8 cellular contexts compared by ENCODE assay signal in the genomic region with DNA sequence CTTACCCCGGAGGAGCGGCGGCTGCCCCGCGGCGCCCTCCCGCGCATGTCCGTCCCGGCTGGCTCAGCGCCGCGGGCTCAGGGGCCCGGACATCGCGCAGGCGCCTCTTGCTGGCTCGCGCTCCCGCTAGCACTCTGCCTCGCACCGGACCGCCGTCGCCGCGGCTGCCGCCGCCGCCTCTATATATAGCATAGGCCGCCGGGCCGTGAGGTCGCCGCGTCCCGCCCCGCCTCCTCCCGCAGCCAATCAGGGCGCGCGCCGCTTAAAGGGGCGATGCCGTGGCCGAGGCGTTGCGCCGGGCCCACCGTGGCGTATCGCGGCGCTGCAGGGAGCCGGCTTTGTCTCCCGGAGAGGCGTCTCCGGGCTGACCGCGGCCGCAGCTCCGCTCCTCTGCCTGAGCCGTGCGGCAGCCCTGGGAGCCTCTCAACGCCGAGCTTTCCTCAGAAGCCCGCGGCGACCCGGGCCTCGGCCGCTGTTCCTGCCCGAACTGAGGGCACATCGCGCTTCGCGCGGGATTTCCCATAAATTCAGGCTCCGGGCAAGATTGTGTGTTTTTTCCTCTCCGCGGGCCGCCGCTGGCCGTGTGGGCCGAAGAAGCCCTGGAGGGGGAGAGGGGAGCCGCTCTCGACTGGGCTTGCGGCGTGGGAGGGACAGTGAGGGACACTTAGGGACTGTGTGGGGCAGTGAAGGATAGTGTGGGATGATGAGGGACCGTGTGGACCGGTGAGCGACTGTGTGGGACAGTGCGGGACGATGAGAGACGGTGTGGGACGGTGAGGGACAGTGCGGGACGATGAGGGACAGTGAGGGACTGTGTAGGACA. TPM values are rescaled to one million over a fixed set of nuclear protein-coding genes. Genes with fewer than 3 reads are reported as not detected.
DNase-seq lines count a peak whose midpoint lies in the region; ATAC-seq, FAIRE-seq and TF ChIP-seq lines count a peak whose summit lies in the region.

A gene with protein sequence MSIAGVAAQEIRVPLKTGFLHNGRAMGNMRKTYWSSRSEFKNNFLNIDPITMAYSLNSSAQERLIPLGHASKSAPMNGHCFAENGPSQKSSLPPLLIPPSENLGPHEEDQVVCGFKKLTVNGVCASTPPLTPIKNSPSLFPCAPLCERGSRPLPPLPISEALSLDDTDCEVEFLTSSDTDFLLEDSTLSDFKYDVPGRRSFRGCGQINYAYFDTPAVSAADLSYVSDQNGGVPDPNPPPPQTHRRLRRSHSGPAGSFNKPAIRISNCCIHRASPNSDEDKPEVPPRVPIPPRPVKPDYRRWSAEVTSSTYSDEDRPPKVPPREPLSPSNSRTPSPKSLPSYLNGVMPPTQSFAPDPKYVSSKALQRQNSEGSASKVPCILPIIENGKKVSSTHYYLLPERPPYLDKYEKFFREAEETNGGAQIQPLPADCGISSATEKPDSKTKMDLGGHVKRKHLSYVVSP (minus strand): TSS at position 157 of the 823 bp plus-strand sequence. CDS start 10,690 bp downstream, outside the sequence.

- H3K4me3 Mint-ChIP-seq in CD4-positive, CD25-positive, alpha-beta regulatory T cell: peak within 1 kb of the TSS; percentile 77 to 94 (median 86)
- peak within 1 kb of the TSS; percentile 80 to 99 (median 94) for H3K4me3 Mint-ChIP-seq in naive B cell

- in situ Hi-C loops in Panc1 (cut with HindIII; ENCODE audit: low pct_unique_long_range_greater_than_20kb, low sequenced_read_pairs): no loop called here

- peaks cover 5 to 13% (median 10%) of the 10 kb centered on the region in 4 donors for H3K4me1 Mint-ChIP-seq in CD4-positive, CD25-positive, alpha-beta regulatory T cell
- peaks cover 11 to 17% (median 15%) of the 10 kb centered on the region in 3 donors for H3K4me1 Mint-ChIP-seq in naive B cell

- CTCF ChIA-PET in Panc1 (lab: Charles Lee): no interaction called here

- peaks cover 52% of the 10 kb centered on the region for H3K79me2 ChIP-seq in fibroblast of lung (ENCODE audit: control insufficient read depth, insufficient read depth, low read length)

- peaks cover 0 to 2% (median 0%) of the 10 kb centered on the region in 7 donors for H3K9me3 Mint-ChIP-seq in CD4-positive, CD25-positive, alpha-beta regulatory T cell
- no peaks in the 10 kb centered on the region for H3K9me3 Mint-ChIP-seq in naive B cell

- intact Hi-C loops in Panc1 (cut with micrococcal nuclease; ENCODE audit: unreplicated experiment): loop anchor here (5.0 to 10.0 kb wide), 5 partner anchors 46 to 291 kb away; partner anchors contain the start of gene SLC45A1

- peak within 1 kb of the TSS; percentile 79 for H2AFZ ChIP-seq in fibroblast of lung (ENCODE audit: low read length)

- DNase-seq in CD4-positive, CD25-positive, alpha-beta regulatory T cell: peak; percentile 82 to 91 (median 86)
- DNase-seq in HTR-8/SVneo (ENCODE audit: insufficient read length, low spot score) (peak; percentile 73), Panc1 (ENCODE audit: low read depth, low spot score) (no peak), fibroblast of lung (ENCODE audit: low read depth in 2 of 2) (peak; percentile 94 to 97), naive B cell (peak; percentile 85)
- peak; percentile 82 for DNase-seq in activated T-helper 9 cell treated with anti-CD3 and anti-CD28 coated beads, Interleukin-2, amount 50 U/mL, for 16 hours (ENCODE audit: low read depth)
- peak; percentile 72 to 78 for DNase-seq in stimulated activated CD8-positive, alpha-beta memory T cell treated with anti-CD3 and anti-CD28 coated beads, Interleukin-7, amount 100 ng/mL, for 48 hours (ENCODE audit: extremely low read depth in 1 of 2, low read depth in 1 of 2)

- H3K4me2 ChIP-seq in fibroblast of lung (ENCODE audit: extremely low read depth, insufficient read depth, low read length): peak within 1 kb of the TSS; percentile 99

- no TSS peak for BruUV-seq in Panc1 (replicated peaks; lab: Mats Ljungman, UMichigan)

- ATAC-seq in CD4-positive, CD25-positive, alpha-beta regulatory T cell (ENCODE audit: low read depth in 2 of 2): peak; percentile 90 to 93
- ATAC-seq in GM19467 (IDR thresholded peaks at IDR 0.05; ENCODE audit: unreplicated experiment): peak; percentile 93
- peak; percentile 79 for ATAC-seq in Panc1
- ATAC-seq in naive B cell (ENCODE audit: low read depth in 2 of 2): peak; percentile 93 to 94

- FAIRE-seq in HTR-8/SVneo (lab: Jason Lieb, UNC): peak; percentile 92

- H3K36me3 Mint-ChIP-seq in CD4-positive, CD25-positive, alpha-beta regulatory T cell: no peaks in the 10 kb centered on the region
- peaks cover 0 to 7% of the 10 kb centered on the region in 2 donors for H3K36me3 Mint-ChIP-seq in naive B cell

- TF ChIP-seq CTCF in Panc1 (IDR thresholded peaks at IDR 0.05): no peak
- no peak for TF ChIP-seq CTCF in fibroblast of lung (conservative IDR thresholded peaks at IDR 0.05 in 1 of 2, IDR thresholded peaks at IDR 0.05 in 1 of 2; ENCODE audit: low read depth in 1 of 2, low read length in 2 of 2)

- H3K27ac Mint-ChIP-seq in CD4-positive, CD25-positive, alpha-beta regulatory T cell: peak within 1 kb of the TSS; percentile 52 to 97 (median 85)
- H3K27ac Mint-ChIP-seq in naive B cell: peak within 1 kb of the TSS; percentile 24 to 96 (median 79)

- peaks cover 3% of the 10 kb centered on the region for H4K20me1 ChIP-seq in fibroblast of lung (ENCODE audit: control insufficient read depth, extremely low read depth, insufficient read depth, low read length)

- H3K4me3 ChIP-seq in CD4-positive, CD25-positive, alpha-beta regulatory T cell (ENCODE audit: low read depth, low read length): peak within 1 kb of the TSS; percentile 49
- H3K4me3 ChIP-seq in Panc1 (ENCODE audit: low read depth in 2 of 2, low read length in 2 of 2) (peak within 1 kb of the TSS; percentile 94 to 99), fibroblast of lung (replicated peaks in 1 of 4; ENCODE audit: control extremely low read depth in 1 of 4, insufficient read depth in 1 of 4, low read depth in 3 of 4, low read length in 4 of 4) (peak within 1 kb of the TSS; percentile 80 to 96 (median 84))

- H3K27ac ChIP-seq in CD4-positive, CD25-positive, alpha-beta regulatory T cell (ENCODE audit: insufficient read depth, low read length, poor library complexity, severe bottlenecking): no peak within 1 kb of the TSS
- H3K27ac ChIP-seq in Panc1 (ENCODE audit: low read length) (peak within 1 kb of the TSS; percentile 99), fibroblast of lung (ENCODE audit: insufficient read depth, low read length) (peak within 1 kb of the TSS; percentile 94)

- H3K9me3 ChIP-seq in CD4-positive, CD25-positive, alpha-beta regulatory T cell (ENCODE audit: control insufficient read depth in 2 of 2, low read length in 2 of 2): no peaks in the 10 kb centered on the region
- no peaks in the 10 kb centered on the region for H3K9me3 ChIP-seq in Panc1 (ENCODE audit: control insufficient read depth, insufficient read depth, low read depth, low read length)
- H3K9me3 ChIP-seq in fibroblast of lung (ENCODE audit: control insufficient read depth, insufficient read depth, low read depth, low read length): no peaks in the 10 kb centered on the region

- H3K4me1 ChIP-seq in CD4-positive, CD25-positive, alpha-beta regulatory T cell (ENCODE audit: control insufficient read depth, insufficient read depth, low read length, poor library complexity, severe bottlenecking): peaks cover 19% of the 10 kb centered on the region
- H3K4me1 ChIP-seq in Panc1 (ENCODE audit: control insufficient read depth, insufficient read depth, low read length) (peaks cover 27% of the 10 kb centered on the region), fibroblast of lung (ENCODE audit: control insufficient read depth, extremely low read depth, insufficient read depth, low read length) (peaks cover 14% of the 10 kb centered on the region)

- H3K27me3 ChIP-seq in CD4-positive, CD25-positive, alpha-beta regulatory T cell (ENCODE audit: control insufficient read depth, insufficient read depth, low read length): peaks cover 22% of the 10 kb centered on the region
- H3K27me3 ChIP-seq in Panc1 (ENCODE audit: control insufficient read depth, insufficient read depth, low read length) (no peaks in the 10 kb centered on the region), fibroblast of lung (ENCODE audit: control insufficient read depth, insufficient read depth, low read length) (no peaks in the 10 kb centered on the region)

- H3K27me3 Mint-ChIP-seq in CD4-positive, CD25-positive, alpha-beta regulatory T cell: peaks cover 59% of the 10 kb centered on the region
- H3K27me3 Mint-ChIP-seq in naive B cell: peaks cover 17 to 51% (median 25%) of the 10 kb centered on the region in 3 donors

- no peaks in the 10 kb centered on the region for H3K36me3 ChIP-seq in CD4-positive, CD25-positive, alpha-beta regulatory T cell (ENCODE audit: control insufficient read depth, insufficient read depth, low read length)
- H3K36me3 ChIP-seq in Panc1 (ENCODE audit: control insufficient read depth, insufficient read depth, low read length): peaks cover 27% of the 10 kb centered on the region
- H3K36me3 ChIP-seq in fibroblast of lung (ENCODE audit: control insufficient read depth, insufficient read depth, low read length): no peaks in the 10 kb centered on the region

- peak within 1 kb of the TSS; percentile 88 for H3K9ac ChIP-seq in fibroblast of lung (ENCODE audit: insufficient read depth, low read length)

- POLR2A ChIA-PET in Panc1 (lab: Charles Lee): interaction anchor here (0.6 to 2.1 kb wide), 3 partner anchors 10 to 67 kb away, joined by 3 to 7 read pairs (median 3); no protein-coding TSS in a partner anchor

RNA-seq across cellular contexts. Expression of the gene that starts here (rescaled TPM):
- 5.8 TPM for total RNA-seq in CD4-positive, CD25-positive, alpha-beta regulatory T cell
- polyA plus RNA-seq in CD4-positive, CD25-positive, alpha-beta regulatory T cell: 1 to 10 TPM in 1 of 4 donors, under 1 TPM in 2, not detected in 1; 0.37 to 1.2 (median 0.75) TPM
- 299 TPM for total RNA-seq in Panc1 (2021; ENCODE audit: unreplicated experiment)
- 276 TPM for polyA plus RNA-seq in Panc1 (2012; ENCODE audit: insufficient read length)
- 46.2 and 53.9 TPM in 2 replicates for total RNA-seq in fibroblast of lung
- 78.2 and 105 TPM in 2 replicates for polyA plus RNA-seq in fibroblast of lung
- 41.8 and 52.6 TPM in 2 replicates for polyA plus RNA-seq in fibroblast of lung (2012)
- 8.9 and 27.3 TPM in 2 replicates for polyA minus RNA-seq in fibroblast of lung (ENCODE audit: low replicate concordance)
- 1 to 10 TPM in 1 of 6 donors, under 1 TPM in 4, not detected in 1; 0.08 to 1.6 (median 0.77) TPM for polyA plus RNA-seq in naive B cell (ENCODE audit: low read depth in 6 of 6)

Comparison
In these comparisons a context has a peak if more than half of its experiments do, and no peak if none do; other contexts are left out.
1. RNA of the gene that starts here (polyA plus RNA-seq): 41.8 to 105 TPM in fibroblast of lung; 0.08 to 1.6 TPM in naive B cell and 0.37 to 1.2 TPM in CD4-positive, CD25-positive, alpha-beta regulatory T cell; every median in the first group is over 10 times any median in the second.
2. Peak in every context shown above with its lines, with median percentiles within 50 percentile points of each other: ATAC-seq and H3K4me3 ChIP-seq.